1 cellular context compared by ENCODE assay signal in genomic region chr1:154221815-154222081, GRCh38.
TF ChIP-seq lines count a peak whose summit lies in the region.

No MANE protein-coding gene starts in this region.

TF ChIP-seq in K562, 482 proteins besides CTCF, POLR2A, EP300 and RAD21:
- TF ChIP-seq ATF1 (CRISPR knock-in tag; IDR thresholded peaks at IDR 0.05) (no peak), ATF1 (tag; IDR thresholded peaks at IDR 0.05) (peak; percentile 3; the same call in 1 of the 2 replicates), ETV1 (tag; conservative IDR thresholded peaks at IDR 0.05; ENCODE audit: low read depth) (0 out of 2 replicates have a peak, but pooled peaks have one; percentile 5), E4F1 (CRISPR knock-in tag; IDR thresholded peaks at IDR 0.05; ENCODE audit: borderline replicate concordance) (no peak)
